ENCODE assay signal across 1 cellular context in genomic region chrX:129565046-129565649, GRCh38.
TF ChIP-seq lines count a peak whose summit lies in the region.

No MANE protein-coding gene starts in this region.

TF ChIP-seq in WTC11, 78 proteins besides CTCF, POLR2A, EP300 and RAD21 (continued from another document):
- no peak for TF ChIP-seq ARID4B (CRISPR knock-in tag; IDR thresholded peaks at IDR 0.05; ENCODE audit: borderline replicate concordance)
- TF ChIP-seq SMAD3 (CRISPR knock-in tag; IDR thresholded peaks at IDR 0.05; ENCODE audit: borderline replicate concordance): no peak
- no peak for TF ChIP-seq SMAD4 (CRISPR knock-in tag; IDR thresholded peaks at IDR 0.05)
- TF ChIP-seq ZNF423 (CRISPR knock-in tag; IDR thresholded peaks at IDR 0.05): no peak
- TF ChIP-seq FOXJ3 (CRISPR knock-in tag; IDR thresholded peaks at IDR 0.05; ENCODE audit: borderline replicate concordance): no peak
